1 cellular context compared by ENCODE assay signal in the genomic region with DNA sequence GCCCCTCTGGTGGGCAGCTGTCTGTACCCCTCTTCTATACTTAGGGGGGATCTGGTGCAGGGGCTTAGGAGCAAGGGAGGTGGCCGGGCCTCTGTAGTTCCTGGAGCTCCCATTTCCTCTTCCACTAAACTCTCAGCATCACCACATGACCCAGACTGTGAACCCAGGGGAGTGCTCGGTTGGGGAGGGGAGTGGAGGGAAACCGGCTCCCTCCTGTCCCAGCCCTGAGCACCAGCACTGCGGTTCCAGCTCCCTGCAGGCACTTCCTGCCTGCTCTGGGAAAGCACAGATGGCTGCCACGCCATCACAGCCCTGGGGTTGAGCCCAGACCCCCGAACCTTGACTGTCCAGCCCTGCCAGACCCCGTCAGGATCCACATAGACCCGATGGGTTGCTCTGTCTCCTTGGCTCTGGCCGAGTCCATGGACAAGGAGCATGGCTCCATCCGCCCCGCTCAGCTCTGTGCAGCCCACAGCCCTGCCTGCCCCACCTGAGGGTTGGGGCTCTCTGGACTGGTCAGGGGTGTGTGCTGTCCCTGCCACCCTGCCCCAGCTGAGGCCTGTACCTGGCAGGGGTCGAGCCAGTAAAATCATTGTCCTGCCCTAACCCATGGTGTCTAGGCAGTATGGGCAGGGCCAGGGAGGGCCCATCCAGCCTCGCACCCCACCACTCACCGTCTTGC.
TF ChIP-seq lines count a peak whose summit lies in the region.

No MANE protein-coding gene starts in this region.

TF ChIP-seq in A549, 52 proteins besides CTCF, POLR2A, EP300 and RAD21 (continued from another document):
- TF ChIP-seq CBX2 (IDR thresholded peaks at IDR 0.05; ENCODE audit: borderline replicate concordance, low read depth) (no peak), ZFP36 (IDR thresholded peaks at IDR 0.05; ENCODE audit: borderline replicate concordance, partially characterized antibody) (no peak), RCOR1 (IDR thresholded peaks at IDR 0.05; ENCODE audit: low read depth, low read length) (no peak), E2F6 (IDR thresholded peaks at IDR 0.05; ENCODE audit: borderline replicate concordance, low read depth) (no peak)
